In the genomic region with DNA sequence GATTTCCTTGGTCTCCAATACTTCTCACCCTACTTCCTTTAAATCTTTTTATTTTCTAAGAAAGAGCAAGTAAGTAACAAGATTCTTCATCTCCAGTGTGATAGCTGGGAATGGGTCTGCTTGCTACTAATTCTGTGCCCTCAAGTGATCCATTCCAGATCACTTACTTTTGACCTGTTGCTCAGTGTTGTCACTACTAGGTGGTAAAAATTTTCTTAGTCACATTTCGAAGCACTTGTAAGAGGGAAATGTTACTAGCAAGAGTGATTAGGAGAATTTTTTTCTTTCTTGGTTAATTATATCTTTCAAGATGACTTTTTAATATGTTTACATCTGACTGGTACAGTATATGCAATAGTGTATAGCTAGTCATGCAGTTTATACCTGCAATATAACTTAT, we compare ENCODE assay signal across 11 cellular contexts.
DNase-seq lines count a peak whose midpoint lies in the region; ATAC-seq and TF ChIP-seq lines count a peak whose summit lies in the region.
"Had no signal": no experiment of that assay in that cellular context is flagged by ENCODE, and none has a peak within 500 bp of the region (broad histone marks: within the 10 kb centered on the region; RNA-seq: fewer than 3 reads in every experiment).

No MANE protein-coding gene starts in this region.

- peak overlapping the region; percentile 93 to 97 for H3K27ac Mint-ChIP-seq in effector memory CD8-positive, alpha-beta T cell

- peaks cover 53% of the 10 kb centered on the region for H3K36me3 Mint-ChIP-seq in effector memory CD8-positive, alpha-beta T cell (ENCODE audit: insufficient read depth)

- no peak for ATAC-seq in DND-41 (ENCODE audit: insufficient read depth, low read depth)
- no peak for ATAC-seq in effector memory CD8-positive, alpha-beta T cell (replicated peaks)

- no peaks in the 10 kb centered on the region; the same call in 1 of the 2 replicates for H3F3A ChIP-seq in MM.1S (ENCODE audit: insufficient read depth, low read length)

- peaks cover 56% of the 10 kb centered on the region for H4K20me1 ChIP-seq in DND-41 (ENCODE audit: insufficient read depth, low read length)
- peaks cover 29% of the 10 kb centered on the region for H4K20me1 ChIP-seq in MM.1S (ENCODE audit: insufficient read depth, low read length)

- H3K79me2 ChIP-seq in DND-41 (ENCODE audit: insufficient read depth, low read length) (peaks cover 98% of the 10 kb centered on the region), MM.1S (ENCODE audit: low read length) (peaks cover 97% of the 10 kb centered on the region)

- peak overlapping the region; percentile 88 for H3K4me2 ChIP-seq in DND-41 (ENCODE audit: insufficient read depth, low read length)
- H3K4me2 ChIP-seq in MM.1S (ENCODE audit: low read depth, low read length), result peak overlapping the region; percentile 88; the same call in 1 of the 2 replicates

- H3K27ac ChIP-seq in DND-41 (ENCODE audit: low read length) (no peak overlapping the region), MM.1S (ENCODE audit: low read length) (no peak overlapping the region), RWPE1 (no peak overlapping the region)
- H3K27ac ChIP-seq: colonic mucosa had no signal

- TF ChIP-seq CTCF in DND-41 (IDR thresholded peaks at IDR 0.05; ENCODE audit: borderline replicate concordance, extremely low read depth, low read length, poor library complexity, severe bottlenecking), result no peak
- TF ChIP-seq CTCF in MM.1S (IDR thresholded peaks at IDR 0.05; ENCODE audit: low read length), result no peak
- no peak for TF ChIP-seq CTCF in RWPE1 (conservative IDR thresholded peaks at IDR 0.05; ENCODE audit: low read depth)

- no peaks in the 10 kb centered on the region for H3K27me3 ChIP-seq in DND-41 (ENCODE audit: insufficient read depth, low read length, poor library complexity)
- H3K27me3 ChIP-seq in MM.1S (replicated peaks; ENCODE audit: insufficient read depth, low read length), result no peaks in the 10 kb centered on the region
- H3K27me3 ChIP-seq in neuron (ENCODE audit: insufficient read depth, low read length), result no peaks in the 10 kb centered on the region
- H3K27me3 ChIP-seq: colonic mucosa had no signal

- no peaks in the 10 kb centered on the region for H3K27me3 Mint-ChIP-seq in effector memory CD8-positive, alpha-beta T cell

- H3K4me3 Mint-ChIP-seq in effector memory CD8-positive, alpha-beta T cell, result peak overlapping the region; percentile 81 to 92

- H3K9me3 Mint-ChIP-seq in effector memory CD8-positive, alpha-beta T cell, result no peaks in the 10 kb centered on the region

- no peaks in the 10 kb centered on the region for H3K9me3 ChIP-seq in DND-41 (ENCODE audit: insufficient read depth, low read length, severe bottlenecking)
- H3K9me3 ChIP-seq in MM.1S (replicated peaks; ENCODE audit: insufficient read depth, low read length), result no peaks in the 10 kb centered on the region
- no peaks in the 10 kb centered on the region for H3K9me3 ChIP-seq in neuron (ENCODE audit: low read length)
- H3K9me3 ChIP-seq: colonic mucosa had no signal

- H3K36me3 ChIP-seq in DND-41 (ENCODE audit: insufficient read depth, low read length), result peaks cover 66% of the 10 kb centered on the region
- H3K36me3 ChIP-seq in MM.1S (replicated peaks; ENCODE audit: insufficient read depth, low read length), result peaks cover 26% of the 10 kb centered on the region; the same call in 1 of the 2 replicates
- H3K36me3 ChIP-seq in neuron (ENCODE audit: insufficient read depth, low read length), result peaks cover 47% of the 10 kb centered on the region

- H3K4me1 ChIP-seq in DND-41 (ENCODE audit: insufficient read depth, low read length) (peaks cover 56% of the 10 kb centered on the region), MM.1S (ENCODE audit: low read length) (peaks cover 25% of the 10 kb centered on the region), neuron (ENCODE audit: insufficient read depth, low read length) (peaks cover 24% of the 10 kb centered on the region)

- DNase-seq in DND-41 (no peak), MM.1S (no peak), RWPE1 (ENCODE audit: low spot score) (no peak), NCI-H1092 treated with DMSO at 0.1 percent for 48 hours (lab: John Stamatoyannopoulos, UW) (no peak), D341Med (ENCODE audit: low spot score) (no peak), pons (ENCODE audit: low spot score) (no peak)
- DNase-seq in effector memory CD8-positive, alpha-beta T cell, result no peak
- DNase-seq: activated CD4-positive, alpha-beta T cell treated with anti-CD3 and anti-CD28 coated beads, Interleukin-2, amount 50 U/mL, for 4 hours; colonic mucosa; GDM1 had no signal

- peak overlapping the region; percentile 93; the same call in 1 of the 2 replicates for H3K9ac ChIP-seq in DND-41 (ENCODE audit: low read depth, low read length)
- no peak overlapping the region for H3K9ac ChIP-seq in MM.1S (ENCODE audit: low read length)

- CTCF ChIA-PET in RWPE1 (lab: Yijun Ruan, JAX), result interaction anchor here (0.6 kb wide), 1 partner anchor 22 kb away, joined by 3 read pairs; no protein-coding TSS in a partner anchor

- H3K9me2 ChIP-seq in MM.1S (replicated peaks; ENCODE audit: insufficient read depth, low read length), result no peaks in the 10 kb centered on the region

- H3K4me1 Mint-ChIP-seq in effector memory CD8-positive, alpha-beta T cell (ENCODE audit: low read depth in 2 of 2), result peaks cover 43 to 64% of the 10 kb centered on the region in 2 donors

- H3K4me3 ChIP-seq in DND-41 (ENCODE audit: low read depth in 1 of 2, low read length in 2 of 2) (peak overlapping the region in 1 of 2 experiments; percentile 89; a peak in 1 of 4 replicates), MM.1S (ENCODE audit: low read length) (peak overlapping the region; percentile 87; the same call in 1 of the 2 replicates), neuron (ENCODE audit: low read length) (peak overlapping the region; percentile 67)
- H3K4me3 ChIP-seq: colonic mucosa had no signal

- POLR2A ChIA-PET in RWPE1 (lab: Yijun Ruan, JAX; ENCODE audit: low non-redundant PET), result no interaction called here

- H2AFZ ChIP-seq in DND-41 (ENCODE audit: low read depth, low read length), result no peak overlapping the region
- H2AFZ ChIP-seq in MM.1S (ENCODE audit: low read length), result no peak overlapping the region
- H2AFZ ChIP-seq in neuron (ENCODE audit: low read depth, low read length), result no peak overlapping the region
